Comparison of ENCODE assay signal across 1 cellular context in the genomic region with DNA sequence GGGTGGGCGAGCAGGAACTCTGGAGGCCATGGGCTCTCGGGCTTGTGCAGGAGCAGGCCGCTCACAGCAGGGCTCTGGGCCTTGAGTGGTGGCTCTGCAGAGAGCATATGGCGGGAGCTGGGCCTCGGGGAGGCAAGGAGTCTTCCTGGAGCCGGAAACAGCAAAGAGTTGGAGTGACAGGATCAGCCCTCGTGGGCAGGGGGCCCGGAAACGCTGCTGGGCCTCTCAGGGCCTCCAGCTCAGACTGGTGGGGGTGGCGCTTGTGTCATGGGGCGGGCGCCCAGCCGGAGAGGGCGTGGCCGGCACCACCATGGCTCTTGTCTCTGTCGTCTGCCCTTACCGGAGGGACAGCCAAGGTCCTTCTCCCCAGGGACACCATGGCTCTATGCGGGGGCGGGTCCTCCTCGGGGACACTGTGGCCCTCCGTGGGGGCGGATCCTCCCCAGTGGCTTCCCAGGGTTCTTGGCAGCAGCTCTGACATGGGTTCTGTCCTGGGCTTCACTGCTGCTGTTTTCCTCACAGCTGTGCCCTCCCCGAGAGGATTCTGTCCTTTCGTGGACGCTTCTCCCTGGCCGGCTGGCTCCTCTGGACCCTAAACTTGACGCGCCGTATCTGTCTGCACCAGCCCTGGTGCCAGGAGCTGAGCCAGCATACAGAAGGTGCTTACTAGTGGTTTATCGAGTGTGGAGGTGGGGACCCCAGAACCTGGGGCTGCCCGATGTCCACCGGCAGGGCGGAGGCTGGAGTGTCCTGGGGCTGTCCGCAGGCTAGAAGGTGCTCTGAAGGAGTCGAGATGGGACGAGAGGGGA.
TF ChIP-seq lines count a peak whose summit lies in the region.

No MANE protein-coding gene starts in this region.

TF ChIP-seq in IMR-90, 13 proteins besides CTCF, POLR2A, EP300 and RAD21 (continued from another document):
- TF ChIP-seq MXI1 (IDR thresholded peaks at IDR 0.05; ENCODE audit: borderline replicate concordance, low read depth, low read length) (peak; percentile 83; the same call in 1 of the 2 replicates), CHD1 (IDR thresholded peaks at IDR 0.05; ENCODE audit: low read depth, low read length) (no peak), NFE2L2 (IDR thresholded peaks at IDR 0.05; ENCODE audit: low read depth, low read length) (no peak), MAFK (IDR thresholded peaks at IDR 0.05; ENCODE audit: low read depth, low read length) (no peak)
- TF ChIP-seq, protein P1, sequence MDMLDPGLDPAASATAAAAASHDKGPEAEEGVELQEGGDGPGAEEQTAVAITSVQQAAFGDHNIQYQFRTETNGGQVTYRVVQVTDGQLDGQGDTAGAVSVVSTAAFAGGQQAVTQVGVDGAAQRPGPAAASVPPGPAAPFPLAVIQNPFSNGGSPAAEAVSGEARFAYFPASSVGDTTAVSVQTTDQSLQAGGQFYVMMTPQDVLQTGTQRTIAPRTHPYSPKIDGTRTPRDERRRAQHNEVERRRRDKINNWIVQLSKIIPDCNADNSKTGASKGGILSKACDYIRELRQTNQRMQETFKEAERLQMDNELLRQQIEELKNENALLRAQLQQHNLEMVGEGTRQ (IDR thresholded peaks at IDR 0.05; ENCODE audit: low read depth, low read length) = peak; percentile 55; the same call in 1 of the 2 replicates
